ENCODE assay signal across 21 cellular contexts in the genomic region with DNA sequence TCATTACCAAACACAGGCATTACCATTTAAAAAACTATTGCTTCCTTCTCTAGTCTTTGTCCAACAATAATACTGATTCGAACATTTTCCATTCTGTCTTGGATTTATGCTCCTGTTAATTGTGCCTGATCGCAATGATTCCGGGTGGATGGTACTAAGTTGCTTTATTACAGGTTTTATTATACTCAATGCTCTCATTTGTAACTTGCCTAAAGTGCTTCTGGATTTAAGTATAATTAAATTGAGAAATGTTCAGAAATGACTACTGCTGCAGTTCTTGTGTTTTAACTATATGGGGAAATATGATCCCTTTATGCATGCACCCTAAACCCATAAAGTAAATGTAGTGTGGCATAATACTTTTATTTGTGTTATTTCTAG. TPM values are rescaled to one million over a fixed set of nuclear protein-coding genes. Genes with fewer than 3 reads are reported as not detected.
A peak's percentile ranks its signal among the peaks of the same experiment; 100 is the strongest.
DNase-seq lines count a peak whose midpoint lies in the region; ATAC-seq and TF ChIP-seq lines count a peak whose summit lies in the region.
"Had no signal": no experiment of that assay in that cellular context is flagged by ENCODE, and none has a peak within 500 bp of the region (broad histone marks: within the 10 kb centered on the region; RNA-seq: fewer than 3 reads in every experiment).

No MANE protein-coding gene starts in this region.

- H3K4me1 ChIP-seq in RWPE2 (ENCODE audit: insufficient read depth, poor library complexity, severe bottlenecking) (peaks cover 30% of the 10 kb centered on the region), foreskin keratinocyte (peaks cover 37% of the 10 kb centered on the region), osteoblast (ENCODE audit: insufficient read depth, low read length) (peaks cover 16% of the 10 kb centered on the region)

- H3K36me3 Mint-ChIP-seq in HFFc6 (ENCODE audit: low read depth), result peaks cover 86% of the 10 kb centered on the region

- no peak for ATAC-seq in RWPE2 (ENCODE audit: low read depth)
- no peak for ATAC-seq in foreskin keratinocyte
- ATAC-seq in HG02759 (IDR thresholded peaks at IDR 0.05; ENCODE audit: unreplicated experiment), result no peak
- ATAC-seq in GM19395 (IDR thresholded peaks at IDR 0.05; ENCODE audit: unreplicated experiment), result no peak
- ATAC-seq: CD8-positive, alpha-beta T cell; HepG2; natural killer cell treated with Interleukin-12 subunit alpha and Interleukin-12 subunit beta and Interleukin-15 and Interleukin-18, amount 100 ng/mL, for 72 hours; T-cell had no signal

- no peaks in the 10 kb centered on the region for H3K79me2 ChIP-seq in osteoblast (ENCODE audit: insufficient read depth, low read length)

- H3K36me3 ChIP-seq in RWPE2 (ENCODE audit: low read depth) (peaks cover 87% of the 10 kb centered on the region), osteoblast (ENCODE audit: insufficient read depth, low read length) (no peaks in the 10 kb centered on the region)
- H3K36me3 ChIP-seq: transverse colon, WERI-Rb-1 had no signal

- DNase-seq in HFFc6 (no peak), RWPE2 (ENCODE audit: low spot score) (no peak), foreskin keratinocyte (peak in 1 of 2 donors; percentile 26), osteoblast (ENCODE audit: insufficient read length, low spot score, missing footprints) (no peak), coronary artery (ENCODE audit: low spot score) (no peak)
- DNase-seq: activated CD4-positive, alpha-beta memory T cell treated with anti-CD3 and anti-CD28 coated beads, Interleukin-2, amount 10 ng/mL, durations not matched to agents 7 days and 5 days; CD8-positive, alpha-beta T cell; DND-41; dorsolateral prefrontal cortex; glutamatergic neuron; stimulated activated CD4-positive, alpha-beta T cell treated with anti-CD3 and anti-CD28 coated beads, Interleukin-15, amount 100 ng/mL, for 24 hours; stimulated activated naive CD4-positive, alpha-beta T cell treated with Interleukin-2 at 50 U/mL for 16 hours; T-cell; transverse colon; WERI-Rb-1 had no signal

- peaks cover 10% of the 10 kb centered on the region for H3K9me3 Mint-ChIP-seq in HFFc6

- H3K4me3 ChIP-seq in RWPE2 (ENCODE audit: severe bottlenecking), result peak overlapping the region; percentile 58
- no peak overlapping the region for H3K4me3 ChIP-seq in osteoblast (ENCODE audit: insufficient read depth, low read length)
- H3K4me3 ChIP-seq in coronary artery, result no peak overlapping the region
- H3K4me3 ChIP-seq: dorsolateral prefrontal cortex, transverse colon had no signal

- H3K9me3 ChIP-seq in RWPE2 (ENCODE audit: severe bottlenecking), result no peaks in the 10 kb centered on the region
- no peaks in the 10 kb centered on the region for H3K9me3 ChIP-seq in osteoblast (ENCODE audit: low read depth, low read length)
- H3K9me3 ChIP-seq: transverse colon had no signal

- TF ChIP-seq CTCF in 22Rv1 (IDR thresholded peaks at IDR 0.05) (no peak), HFFc6 (IDR thresholded peaks at IDR 0.05) (no peak), RWPE2 (IDR thresholded peaks at IDR 0.05; ENCODE audit: poor library complexity, severe bottlenecking) (no peak), foreskin keratinocyte (conservative IDR thresholded peaks at IDR 0.05) (no peak), osteoblast (IDR thresholded peaks at IDR 0.05; ENCODE audit: extremely low read depth, low read depth, low read length) (no peak), coronary artery (IDR thresholded peaks at IDR 0.05) (no peak)

- peak overlapping the region; percentile 99 for H3K27ac Mint-ChIP-seq in HFFc6
- H3K27ac Mint-ChIP-seq: activated CD4-positive, alpha-beta memory T cell treated with anti-CD3 and anti-CD28 coated beads, Interleukin-2, amount 10 ng/mL, durations not matched to agents 7 days and 5 days; CD8-positive, alpha-beta T cell; natural killer cell treated with Interleukin-12 subunit alpha and Interleukin-12 subunit beta and Interleukin-15 and Interleukin-18, amount 100 ng/mL, for 72 hours; T-cell had no signal

- peak overlapping the region; percentile 99 for H3K4me3 Mint-ChIP-seq in HFFc6
- H3K4me3 Mint-ChIP-seq: activated CD4-positive, alpha-beta memory T cell treated with anti-CD3 and anti-CD28 coated beads, Interleukin-2, amount 10 ng/mL, durations not matched to agents 7 days and 5 days; CD8-positive, alpha-beta T cell; natural killer cell treated with Interleukin-12 subunit alpha and Interleukin-12 subunit beta and Interleukin-15 and Interleukin-18, amount 100 ng/mL, for 72 hours; T-cell had no signal

- peaks cover 16% of the 10 kb centered on the region for H3K27me3 Mint-ChIP-seq in HFFc6 (ENCODE audit: insufficient read depth)

- H3K27ac ChIP-seq in 22Rv1 (peak overlapping the region; percentile 99), RWPE2 (ENCODE audit: poor library complexity, severe bottlenecking) (peak overlapping the region; percentile 91), foreskin keratinocyte (peak overlapping the region; percentile 95), osteoblast (ENCODE audit: low read depth, low read length) (no peak overlapping the region), coronary artery (no peak overlapping the region)
- H3K27ac ChIP-seq: dorsolateral prefrontal cortex, transverse colon, WERI-Rb-1 had no signal

- H3K27me3 ChIP-seq in RWPE2 (ENCODE audit: insufficient read depth, poor library complexity, severe bottlenecking), result no peaks in the 10 kb centered on the region
- no peaks in the 10 kb centered on the region for H3K27me3 ChIP-seq in foreskin keratinocyte
- H3K27me3 ChIP-seq in osteoblast (ENCODE audit: insufficient read depth, low read length), result peaks cover 67% of the 10 kb centered on the region

- no peak overlapping the region for H3K4me2 ChIP-seq in osteoblast (ENCODE audit: insufficient read depth, low read length)

- H2AFZ ChIP-seq in osteoblast (ENCODE audit: low read length), result no peak overlapping the region

- no peaks in the 10 kb centered on the region for H4K20me1 ChIP-seq in osteoblast (ENCODE audit: insufficient read depth, low read length)

- H3K4me1 Mint-ChIP-seq in HFFc6 (ENCODE audit: low read depth), result peaks cover 52% of the 10 kb centered on the region

RNA-seq across cellular contexts. Expression of a gene that starts 7.2 kb away (rescaled TPM):
- total RNA-seq in HFFc6 (2021; fragmentation: NEBNext Ultra II Directional; extraction: Animal tissue kit (Norgen Biotek cat#: 25700)), result 10 to 100 TPM; 64.1 to 89.0 (median 83.8) TPM
- total RNA-seq in foreskin keratinocyte, result 35.2 and 37.0 TPM in 2 replicates
- 26.0 and 30.9 TPM in 2 replicates for polyA plus RNA-seq in foreskin keratinocyte
- total RNA-seq in osteoblast, result under 0.01 and 0.36 TPM in 2 replicates
- total RNA-seq: HepG2, lung microvascular endothelial cell, transverse colon had no signal
- polyA plus RNA-seq: HepG2 had no signal

Comparison
In these comparisons a context has a peak if more than half of its experiments do, and no peak if none do; other contexts are left out.
1. H3K27ac ChIP-seq: peak in 22Rv1 (single experiment), RWPE2 (single experiment) and foreskin keratinocyte (single experiment); none in osteoblast (single experiment) and coronary artery (0 of 2).
2. RNA of a gene that starts 7.2 kb away (total RNA-seq): 64.1 to 89.0 TPM in HFFc6 and 35.2 to 37.0 TPM in foreskin keratinocyte; under 0.01 to 0.36 TPM in osteoblast; every median in the first group is over 10 times any median in the second.